ENCODE assay signal across 19 cellular contexts in the genomic region with DNA sequence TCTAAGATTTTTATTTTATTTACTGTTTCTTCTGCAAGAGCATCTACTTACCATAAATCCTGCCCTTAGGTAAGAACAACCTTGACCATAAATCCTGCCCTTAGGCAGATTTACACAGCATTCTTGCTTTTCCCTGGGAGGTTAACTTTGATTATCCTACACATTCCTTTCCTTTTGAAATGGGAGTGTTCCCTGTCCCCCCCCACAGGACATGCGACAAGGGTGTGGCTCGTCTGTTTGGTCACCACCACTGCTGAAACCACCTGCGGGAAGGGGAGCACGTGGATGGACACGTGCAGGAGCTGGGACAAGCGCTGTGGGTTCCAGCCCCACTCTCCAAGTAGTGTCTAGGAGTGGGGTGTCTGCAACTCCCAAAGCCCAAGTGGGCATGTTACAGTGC.
DNase-seq lines count a peak whose midpoint lies in the region; ATAC-seq and TF ChIP-seq lines count a peak whose summit lies in the region.
"Had no signal": no experiment of that assay in that cellular context is flagged by ENCODE, and none has a peak within 500 bp of the region (broad histone marks: within the 10 kb centered on the region; RNA-seq: fewer than 3 reads in every experiment).

No MANE protein-coding gene starts in this region.

- peaks cover 9% of the 10 kb centered on the region for H3K9me3 Mint-ChIP-seq in Caco-2 (ENCODE audit: unreplicated experiment)
- H3K9me3 Mint-ChIP-seq: H9 had no signal

- TF ChIP-seq CTCF in Caco-2 (IDR thresholded peaks at IDR 0.05; ENCODE audit: insufficient read depth in 1 of 2, low read depth in 1 of 2, low read length in 1 of 2, severe bottlenecking in 1 of 2, unreplicated experiment in 1 of 2) (no peak), esophagus muscularis mucosa (IDR thresholded peaks at IDR 0.05) (no peak), mucosa of descending colon (IDR thresholded peaks at IDR 0.05) (no peak)

- no peak overlapping the region for H3K14ac ChIP-seq in neuronal stem cell (ENCODE audit: low read length)

- H2BK15ac ChIP-seq in neuronal stem cell (ENCODE audit: low read length), result no peak overlapping the region

- peak; percentile 87 for ATAC-seq in mucosa of descending colon

- H2BK12ac ChIP-seq in neuronal stem cell (ENCODE audit: low read length), result no peak overlapping the region

- in situ Hi-C loops in HAP-1 (cut with MboI; ENCODE audit: low sequenced_read_pairs), result no loop called here

- no peak overlapping the region for H3K4me2 ChIP-seq in neuronal stem cell (ENCODE audit: insufficient read depth, low read length, poor library complexity, severe bottlenecking)

- no peak overlapping the region for H2BK5ac ChIP-seq in neuronal stem cell (ENCODE audit: low read length)

- TF ChIP-seq POLR2A in esophagus muscularis mucosa (IDR thresholded peaks at IDR 0.05; ENCODE audit: low read depth), result no peak

- no peak overlapping the region for H3K4ac ChIP-seq in neuronal stem cell (ENCODE audit: low read length)

- H3K18ac ChIP-seq in neuronal stem cell (ENCODE audit: low read length), result no peak overlapping the region

- H4K91ac ChIP-seq in neuronal stem cell (ENCODE audit: low read depth, low read length, poor library complexity), result no peak overlapping the region

- no peak overlapping the region for H2AFZ ChIP-seq in neuronal stem cell (ENCODE audit: low read length)

- intact Hi-C loops in Caco-2 (cut with micrococcal nuclease; ENCODE audit: unreplicated experiment), result loop anchor here (2.0 kb wide), 1 partner anchor 19 kb away; no protein-coding TSS in a partner anchor
- intact Hi-C loops in esophagus muscularis mucosa (cut with DNase I), result no loop called here
- intact Hi-C loops in mucosa of descending colon (cut with DNase I, micrococcal nuclease), result no loop called here

- no peaks in the 10 kb centered on the region for H3K27me3 Mint-ChIP-seq in Caco-2 (ENCODE audit: insufficient read depth, unreplicated experiment)

- no peak for TF ChIP-seq EP300 in esophagus muscularis mucosa (IDR thresholded peaks at IDR 0.05)

- H3K4me3 ChIP-seq in Caco-2 (ENCODE audit: low read depth, low read length) (no peak overlapping the region), HAP-1 (no peak overlapping the region), esophagus muscularis mucosa (no peak overlapping the region), mucosa of descending colon (no peak overlapping the region), neuronal stem cell (ENCODE audit: low read length in 2 of 2) (no peak overlapping the region)
- H3K4me3 ChIP-seq: Peyer's patch, SJCRH30 had no signal

- H3K4me3 Mint-ChIP-seq in Caco-2 (ENCODE audit: unreplicated experiment), result no peak overlapping the region
- H3K4me3 Mint-ChIP-seq: CD8-positive, alpha-beta memory T cell; H9 had no signal

- H3K4me1 Mint-ChIP-seq in Caco-2 (ENCODE audit: low read depth, unreplicated experiment), result peaks cover 24% of the 10 kb centered on the region
- H3K4me1 Mint-ChIP-seq: CD8-positive, alpha-beta memory T cell; H9 had no signal

- H3K27ac Mint-ChIP-seq in Caco-2 (ENCODE audit: unreplicated experiment), result peak overlapping the region; percentile 21
- H3K27ac Mint-ChIP-seq: CD8-positive, alpha-beta memory T cell had no signal

- H3K27ac ChIP-seq in esophagus muscularis mucosa (replicated peaks in 1 of 4) (no peak overlapping the region), neuronal stem cell (replicated peaks; ENCODE audit: low read length) (no peak overlapping the region)
- H3K27ac ChIP-seq: C4-2B, Peyer's patch, SJCRH30 had no signal

- H3K23ac ChIP-seq in neuronal stem cell (ENCODE audit: low read depth, low read length, poor library complexity), result no peak overlapping the region

- H3K4me1 ChIP-seq in Caco-2 (peaks cover 15% of the 10 kb centered on the region), HAP-1 (peaks cover 8% of the 10 kb centered on the region), esophagus muscularis mucosa (no peaks in the 10 kb centered on the region), mucosa of descending colon (ENCODE audit: low read depth) (peaks cover 10% of the 10 kb centered on the region), neuronal stem cell (ENCODE audit: control insufficient read depth in 2 of 2, insufficient read depth in 1 of 2, low read depth in 1 of 2, low read length in 2 of 2) (no peaks in the 10 kb centered on the region)
- H3K4me1 ChIP-seq: Peyer's patch had no signal

- BruUV-seq in Caco-2 (replicated peaks; lab: Mats Ljungman, UMichigan), result no TSS peak

- H3K79me1 ChIP-seq in neuronal stem cell (ENCODE audit: low read depth, low read length), result no peaks in the 10 kb centered on the region

- WGBS in esophagus muscularis mucosa, result 93% methylated on average over 6 of the region's 6 CpGs
- no CpG with 5 or more reads among the region's 6 CpGs for WGBS in neuronal stem cell (ENCODE audit: extremely low coverage in 2 of 2, insufficient read length in 2 of 2, insufficient replicate concordance in 1 of 2), 2 donors

- POLR2A ChIA-PET in Caco-2 (lab: Charles Lee), result no interaction called here

- no peak overlapping the region for H3K9ac ChIP-seq in neuronal stem cell (ENCODE audit: low read depth, low read length, poor library complexity)

- no peak overlapping the region for H2BK120ac ChIP-seq in neuronal stem cell (ENCODE audit: low read depth, low read length)

- no peaks in the 10 kb centered on the region for H3K36me3 ChIP-seq in Caco-2 (ENCODE audit: control insufficient read depth, insufficient read depth, low read length)
- H3K36me3 ChIP-seq in HAP-1 (replicated peaks), result no peaks in the 10 kb centered on the region
- no peaks in the 10 kb centered on the region for H3K36me3 ChIP-seq in esophagus muscularis mucosa
- no peaks in the 10 kb centered on the region for H3K36me3 ChIP-seq in mucosa of descending colon (ENCODE audit: low read depth)
- peaks cover 0 to 2% of the 10 kb centered on the region in 2 donors for H3K36me3 ChIP-seq in neuronal stem cell (replicated peaks in 1 of 2; ENCODE audit: control insufficient read depth in 2 of 2, insufficient read depth in 2 of 2, low read length in 2 of 2)
- H3K36me3 ChIP-seq: Peyer's patch, SJCRH30 had no signal

- no peak overlapping the region for H2AK5ac ChIP-seq in neuronal stem cell (ENCODE audit: low read depth, low read length)

- DNase-seq in Caco-2 (peak; percentile 66 to 78), HAP-1 (ENCODE audit: low spot score in 2 of 2) (peak; percentile 48 to 59), esophagus muscularis mucosa (ENCODE audit: extremely low spot score) (peak; percentile 82), mucosa of descending colon (peak; percentile 66 to 72 (median 71)), NCI-H2227 treated with DMSO at 0.1 percent for 48 hours (lab: John Stamatoyannopoulos, UW) (no peak), NCI-H524 (lab: John Stamatoyannopoulos, UW) (no peak), neuronal stem cell (ENCODE audit: low spot score) (no peak), COLO829 (ENCODE audit: low spot score) (no peak)
- DNase-seq: AML-193; CD8-positive, alpha-beta memory T cell; EL; H9; NCI-H1694 treated with DMSO at 0.1 percent for 48 hours; NCI-H2081 treated with DMSO at 0.1 percent for 48 hours; NCI-H774; NK-92 treated with Interleukin-12 subunit alpha and Interleukin-12 subunit beta, amount 100 ng/mL, for 24 hours; Peyer's patch; SJCRH30 had no signal

- H3K9me3 ChIP-seq in Caco-2 (no peaks in the 10 kb centered on the region), HAP-1 (no peaks in the 10 kb centered on the region), esophagus muscularis mucosa (no peaks in the 10 kb centered on the region), mucosa of descending colon (no peaks in the 10 kb centered on the region), neuronal stem cell (replicated peaks in 1 of 2; ENCODE audit: control insufficient read depth in 2 of 2, insufficient read depth in 1 of 2, low read depth in 1 of 2, low read length in 2 of 2) (no peaks in the 10 kb centered on the region)
- H3K9me3 ChIP-seq: Peyer's patch, SJCRH30 had no signal

- H4K8ac ChIP-seq in neuronal stem cell (ENCODE audit: low read depth, low read length), result no peak overlapping the region

- H3K27me3 ChIP-seq in Caco-2 (replicated peaks; ENCODE audit: control insufficient read depth, insufficient read depth, low read length) (no peaks in the 10 kb centered on the region), HAP-1 (ENCODE audit: low read depth) (no peaks in the 10 kb centered on the region), esophagus muscularis mucosa (no peaks in the 10 kb centered on the region), neuronal stem cell (ENCODE audit: control insufficient read depth in 3 of 3, insufficient read depth in 3 of 3, low read depth in 1 of 3, low read length in 3 of 3) (no peaks in the 10 kb centered on the region)
- H3K27me3 ChIP-seq: Peyer's patch, SJCRH30 had no signal

- CTCF ChIA-PET in Caco-2 (lab: Charles Lee), result no interaction called here

- H3K36me3 Mint-ChIP-seq in Caco-2 (ENCODE audit: insufficient read depth, unreplicated experiment), result no peaks in the 10 kb centered on the region
- H3K36me3 Mint-ChIP-seq: CD8-positive, alpha-beta memory T cell had no signal

Comparison
In these comparisons a context has a peak if more than half of its experiments do, and no peak if none do; other contexts are left out.
1. DNase-seq: peak in Caco-2 (2 of 2), HAP-1 (2 of 2), esophagus muscularis mucosa (single experiment) and mucosa of descending colon (3 of 3); none in NCI-H2227 treated with DMSO at 0.1 percent for 48 hours (single experiment), NCI-H524 (0 of 2), neuronal stem cell (single experiment) and COLO829 (single experiment).